In the genomic region with DNA sequence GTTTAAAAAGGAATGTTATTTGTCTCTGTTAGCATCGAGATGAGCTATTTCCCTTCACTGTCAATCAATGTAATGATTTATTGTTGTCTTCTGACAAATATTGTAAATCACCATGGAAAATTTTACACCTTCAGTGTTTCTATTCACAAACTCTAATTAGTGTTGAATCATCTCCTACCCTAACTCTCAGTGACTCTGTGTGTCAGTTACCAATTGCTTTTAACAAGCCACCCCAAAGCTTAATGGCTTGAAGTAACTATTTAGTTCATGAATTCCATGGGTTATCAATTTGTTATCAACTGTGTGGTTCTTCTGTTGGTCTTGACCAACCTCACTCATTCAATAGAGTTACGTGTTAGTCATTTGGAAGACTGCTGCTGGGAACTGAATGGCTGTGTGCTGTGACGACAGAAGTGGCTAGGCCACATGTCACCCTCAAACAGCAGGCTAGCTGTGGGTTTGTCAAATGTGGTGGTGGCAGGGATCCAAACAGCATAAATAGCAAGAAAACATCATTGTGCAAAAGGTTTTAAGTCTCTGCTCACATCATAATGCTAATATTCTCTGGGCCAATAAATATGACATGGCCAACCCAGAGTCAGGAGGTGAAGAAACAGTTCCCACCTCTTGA, we compare ENCODE assay signal across 20 cellular contexts.
A peak's percentile ranks its signal among the peaks of the same experiment; 100 is the strongest.
DNase-seq lines count a peak whose midpoint lies in the region; ATAC-seq, FAIRE-seq and TF ChIP-seq lines count a peak whose summit lies in the region.
"Had no signal": no experiment of that assay in that cellular context is flagged by ENCODE, and none has a peak within 500 bp of the region (broad histone marks: within the 10 kb centered on the region; RNA-seq: fewer than 3 reads in every experiment).

No MANE protein-coding gene starts in this region.

- H3K27ac ChIP-seq in ovary (no peak overlapping the region), H9 (ENCODE audit: insufficient read length, low read depth, low read length) (no peak overlapping the region)
- H3K27ac ChIP-seq: C4-2B, SK-N-MC had no signal

- H3K9me3 Mint-ChIP-seq in natural killer cell treated with Interleukin-12 subunit alpha and Interleukin-12 subunit beta and Interleukin-15 and Interleukin-18, amount 100 ng/mL, for 72 hours = peaks cover 8% of the 10 kb centered on the region
- H3K9me3 Mint-ChIP-seq in H9 = no peaks in the 10 kb centered on the region

- peaks cover 0 to 6% of the 10 kb centered on the region in 2 donors for H3K27me3 Mint-ChIP-seq in natural killer cell treated with Interleukin-12 subunit alpha and Interleukin-12 subunit beta and Interleukin-15 and Interleukin-18, amount 100 ng/mL, for 72 hours
- H3K27me3 Mint-ChIP-seq in H9 (ENCODE audit: low read depth) = no peaks in the 10 kb centered on the region

- H2BK15ac ChIP-seq in H9 (ENCODE audit: low read depth, low read length) = no peak overlapping the region

- no peaks in the 10 kb centered on the region for H3K36me3 Mint-ChIP-seq in natural killer cell treated with Interleukin-12 subunit alpha and Interleukin-12 subunit beta and Interleukin-15 and Interleukin-18, amount 100 ng/mL, for 72 hours
- H3K36me3 Mint-ChIP-seq in H9 (ENCODE audit: insufficient read depth in 1 of 3, low read depth in 3 of 3) = no peaks in the 10 kb centered on the region

- no peak overlapping the region for H4K91ac ChIP-seq in H9 (ENCODE audit: insufficient read length, low read depth, low read length)

- H3K4me3 Mint-ChIP-seq in natural killer cell treated with Interleukin-12 subunit alpha and Interleukin-12 subunit beta and Interleukin-15 and Interleukin-18, amount 100 ng/mL, for 72 hours = no peak overlapping the region
- H3K4me3 Mint-ChIP-seq in H9 = no peak overlapping the region

- no peak overlapping the region for H3K56ac ChIP-seq in H9 (ENCODE audit: insufficient read length, low read depth, low read length)

- no peak overlapping the region for H3K27ac Mint-ChIP-seq in natural killer cell treated with Interleukin-12 subunit alpha and Interleukin-12 subunit beta and Interleukin-15 and Interleukin-18, amount 100 ng/mL, for 72 hours
- H3K27ac Mint-ChIP-seq in H9 = no peak overlapping the region

- CTCF ChIA-PET in HEK293T (lab: Yijun Ruan, JAX) = no interaction called here

- no peak overlapping the region for H3K23ac ChIP-seq in H9 (ENCODE audit: insufficient read length, low read depth, low read length)

- no peak for TF ChIP-seq POLR2A in ovary (IDR thresholded peaks at IDR 0.05)

- no peak overlapping the region for H3K4me2 ChIP-seq in H9 (ENCODE audit: insufficient read depth, insufficient read length, low read length)

- H4K8ac ChIP-seq in H9 (replicated peaks; ENCODE audit: insufficient read length, low read depth, low read length) = no peak overlapping the region

- peaks cover 8 to 20% of the 10 kb centered on the region in 2 donors for H3K4me1 Mint-ChIP-seq in natural killer cell treated with Interleukin-12 subunit alpha and Interleukin-12 subunit beta and Interleukin-15 and Interleukin-18, amount 100 ng/mL, for 72 hours (ENCODE audit: low read depth in 2 of 2)
- H3K4me1 Mint-ChIP-seq in H9 = peaks cover 17 to 19% of the 10 kb centered on the region in 2 experiments

- H3K4ac ChIP-seq in H9 (ENCODE audit: low read depth, low read length) = no peak overlapping the region

- H3K9ac ChIP-seq in H9 (ENCODE audit: extremely low read depth, insufficient read length, low read length) = no peak overlapping the region

- intact Hi-C loops in ovary (cut with DNase I) = no loop called here

- H2BK120ac ChIP-seq in H9 (ENCODE audit: low read depth, low read length, poor library complexity, severe bottlenecking) = no peak overlapping the region

- no peak overlapping the region for H2BK5ac ChIP-seq in H9 (ENCODE audit: insufficient read length, low read length)

- no peak overlapping the region for H2BK20ac ChIP-seq in H9 (ENCODE audit: low read depth, low read length, poor library complexity, severe bottlenecking)

- no peak overlapping the region for H2AFZ ChIP-seq in H9 (ENCODE audit: low read length)

- H2BK12ac ChIP-seq in H9 (ENCODE audit: insufficient read length, low read depth, low read length) = no peak overlapping the region

- no peak overlapping the region for H4K5ac ChIP-seq in H9 (ENCODE audit: insufficient read length, low read depth, low read length)

- WGBS in ovary, 3 donors = 93 to 96% (median 94%) methylated on average over 3 of the region's 3 CpGs
- no CpG with 5 or more reads among the region's 3 CpGs for WGBS in H9 (ENCODE audit: extremely low coverage, insufficient read length, low lambda C conversion rate)

- no peak overlapping the region for H3K14ac ChIP-seq in H9 (ENCODE audit: insufficient read depth, low read length)

- H4K20me1 ChIP-seq in H9 (ENCODE audit: control insufficient read depth, insufficient read depth, insufficient read length) = no peaks in the 10 kb centered on the region

- peak; percentile 48 to 81 for ATAC-seq in natural killer cell treated with Interleukin-12 subunit alpha and Interleukin-12 subunit beta and Interleukin-15 and Interleukin-18, amount 100 ng/mL, for 72 hours

- H3K4me3 ChIP-seq in ovary = no peak overlapping the region
- H3K4me3 ChIP-seq: HAP-1, SK-N-MC had no signal

- H3K9me3 ChIP-seq in ovary = no peaks in the 10 kb centered on the region
- no peaks in the 10 kb centered on the region for H3K9me3 ChIP-seq in H9 (ENCODE audit: control insufficient read depth, low read depth, low read length)
- H3K9me3 ChIP-seq: HAP-1 had no signal

- no peaks in the 10 kb centered on the region for H3K36me3 ChIP-seq in ovary
- H3K36me3 ChIP-seq: HAP-1 had no signal

- H3K23me2 ChIP-seq in H9 (ENCODE audit: insufficient read length, low read depth, low read length, poor library complexity, severe bottlenecking) = no peaks in the 10 kb centered on the region

- FAIRE-seq in D721Med (lab: Jason Lieb, UNC) = peak; percentile 53
- FAIRE-seq in RCC 7860 (lab: Jason Lieb, UNC) = no peak
- FAIRE-seq: HTR-8/SVneo had no signal

- DNase-seq in D721Med (ENCODE audit: insufficient read length, low spot score) (no peak), HEK293T (ENCODE audit: extremely low spot score) (no peak), astrocyte of the hippocampus (ENCODE audit: low read depth, low spot score) (peak; percentile 64), ovary (no peak), H9 (no peak), RCC 7860 (ENCODE audit: low spot score) (no peak)
- peak; percentile 59 for DNase-seq in natural killer cell treated with Interleukin-12 subunit alpha and Interleukin-12 subunit beta and Interleukin-15 and Interleukin-18, amount 100 ng/mL, for 72 hours (ENCODE audit: low spot score)
- DNase-seq: ACHN, AML-193, DMS79 treated with DMSO at 0.1 percent for 48 hours, IMR-90, NCI-H1105, NCI-H1694, NCI-H2107, NCI-H446, SHP77 had no signal

- TF ChIP-seq CTCF in D721Med (IDR thresholded peaks at IDR 0.05; ENCODE audit: insufficient read depth, missing control alignments) (no peak), ovary (IDR thresholded peaks at IDR 0.05) (no peak), H9 (conservative IDR thresholded peaks at IDR 0.05) (no peak)

- TF ChIP-seq EP300 in ovary (IDR thresholded peaks at IDR 0.05) = no peak

- no peak overlapping the region for H3K18ac ChIP-seq in H9 (ENCODE audit: insufficient read length, low read depth, low read length)

- POLR2A ChIA-PET in HEK293T (lab: Yijun Ruan, JAX) = no interaction called here

- H3K27me3 ChIP-seq in ovary (no peaks in the 10 kb centered on the region), H9 (ENCODE audit: insufficient read depth, low read length) (no peaks in the 10 kb centered on the region)

- no peaks in the 10 kb centered on the region for H3K4me1 ChIP-seq in ovary (ENCODE audit: insufficient read depth)
- H3K4me1 ChIP-seq in H9 (ENCODE audit: insufficient read depth, low read length) = no peaks in the 10 kb centered on the region; the same call in 1 of the 2 replicates

- no peaks in the 10 kb centered on the region for H3K79me1 ChIP-seq in H9 (ENCODE audit: insufficient read depth, low read depth, low read length, poor library complexity, severe bottlenecking)

- H2AK5ac ChIP-seq in H9 (ENCODE audit: insufficient read length, low read length) = no peak overlapping the region

- no peaks in the 10 kb centered on the region for H3K79me2 ChIP-seq in H9 (ENCODE audit: insufficient read depth, low read length)

- no peak overlapping the region for H3T11ph ChIP-seq in H9 (ENCODE audit: low read length)

TF ChIP-seq in HEK293T, 16 proteins besides CTCF, POLR2A, EP300 and RAD21:
- TF ChIP-seq, protein P1, sequence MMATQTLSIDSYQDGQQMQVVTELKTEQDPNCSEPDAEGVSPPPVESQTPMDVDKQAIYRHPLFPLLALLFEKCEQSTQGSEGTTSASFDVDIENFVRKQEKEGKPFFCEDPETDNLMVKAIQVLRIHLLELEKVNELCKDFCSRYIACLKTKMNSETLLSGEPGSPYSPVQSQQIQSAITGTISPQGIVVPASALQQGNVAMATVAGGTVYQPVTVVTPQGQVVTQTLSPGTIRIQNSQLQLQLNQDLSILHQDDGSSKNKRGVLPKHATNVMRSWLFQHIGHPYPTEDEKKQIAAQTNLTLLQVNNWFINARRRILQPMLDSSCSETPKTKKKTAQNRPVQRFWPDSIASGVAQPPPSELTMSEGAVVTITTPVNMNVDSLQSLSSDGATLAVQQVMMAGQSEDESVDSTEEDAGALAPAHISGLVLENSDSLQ (IDR thresholded peaks at IDR 0.05) = peak; percentile 64; the same call in 1 of the 2 replicates
- TF ChIP-seq LEF1 (IDR thresholded peaks at IDR 0.05; ENCODE audit: borderline replicate concordance) (no peak), ZNF384 (IDR thresholded peaks at IDR 0.05) (no peak), HDGF (IDR thresholded peaks at IDR 0.05; ENCODE audit: borderline replicate concordance) (no peak), ARNT (IDR thresholded peaks at IDR 0.05) (no peak), ELF4 (IDR thresholded peaks at IDR 0.05) (no peak), FOXK2 (IDR thresholded peaks at IDR 0.05) (no peak), L3MBTL2 (conservative IDR thresholded peaks at IDR 0.05) (no peak)
TF ChIP-seq in HEK293T: peak in this region for 1.

Comparison
In these comparisons a context has a peak if more than half of its experiments do, and no peak if none do; other contexts are left out.
1. DNase-seq: peak in astrocyte of the hippocampus (single experiment) and natural killer cell treated with Interleukin-12 subunit alpha and Interleukin-12 subunit beta and Interleukin-15 and Interleukin-18, amount 100 ng/mL, for 72 hours (single experiment); none in D721Med (single experiment), HEK293T (single experiment), ovary (0 of 5), H9 (single experiment) and RCC 7860 (single experiment).